In genomic region chr12:102406033-102406584, GRCh38 we compare ENCODE assay signal across 9 cellular contexts.
DNase-seq lines count a peak whose midpoint lies in the region; ATAC-seq and TF ChIP-seq lines count a peak whose summit lies in the region.
"Had no signal": no experiment of that assay in that cellular context is flagged by ENCODE, and none has a peak within 500 bp of the region (broad histone marks: within the 10 kb centered on the region; RNA-seq: fewer than 3 reads in every experiment).

No MANE protein-coding gene starts in this region.

- no peak for TF ChIP-seq CTCF in choroid plexus epithelial cell (conservative IDR thresholded peaks at IDR 0.05; ENCODE audit: low read depth, low read length)
- TF ChIP-seq CTCF in prostate gland (IDR thresholded peaks at IDR 0.05), result no peak
- no peak for TF ChIP-seq CTCF in GM13977 (IDR thresholded peaks at IDR 0.05; ENCODE audit: extremely low read depth, insufficient read depth, missing control alignments)

- no peak overlapping the region for H3K9ac ChIP-seq in Karpas-422 (ENCODE audit: low read length)

- H3K27me3 ChIP-seq in prostate gland (replicated peaks; ENCODE audit: insufficient read depth) (no peaks in the 10 kb centered on the region), Karpas-422 (ENCODE audit: low read length) (no peaks in the 10 kb centered on the region)

- H3K4me3 ChIP-seq in choroid plexus epithelial cell (ENCODE audit: low read depth, low read length), result no peak overlapping the region
- H3K4me3 ChIP-seq in prostate gland, result no peak overlapping the region
- H3K4me3 ChIP-seq in Karpas-422 (ENCODE audit: low read length), result no peak overlapping the region
- H3K4me3 ChIP-seq: mucosa of descending colon had no signal

- no peaks in the 10 kb centered on the region for H3K36me3 ChIP-seq in prostate gland
- H3K36me3 ChIP-seq in Karpas-422 (ENCODE audit: insufficient read depth, low read length), result no peaks in the 10 kb centered on the region

- TF ChIP-seq POLR2A in prostate gland (IDR thresholded peaks at IDR 0.05) (no peak), erythroblast (IDR thresholded peaks at IDR 0.05; ENCODE audit: low read length) (no peak)

- ATAC-seq in GM19324 (IDR thresholded peaks at IDR 0.05; ENCODE audit: low FRiP score, unreplicated experiment), result peak; percentile 88
- ATAC-seq: mucosa of descending colon had no signal

- H3K4me2 ChIP-seq in Karpas-422 (ENCODE audit: low read depth, low read length, poor library complexity, severe bottlenecking), result no peak overlapping the region

- no peaks in the 10 kb centered on the region for H4K20me1 ChIP-seq in Karpas-422 (ENCODE audit: insufficient read depth, low read depth, low read length)

- no peaks in the 10 kb centered on the region for H3K9me2 ChIP-seq in Karpas-422 (replicated peaks; ENCODE audit: insufficient read depth, low read length)

- DNase-seq in NCI-H1694 (lab: John Stamatoyannopoulos, UW) (peak; percentile 88), choroid plexus epithelial cell (ENCODE audit: low read depth) (peak; percentile 0), prostate gland (ENCODE audit: low spot score) (peak; percentile 37), erythroblast (lab: John Stamatoyannopoulos, UW) (no peak), cortex of kidney (lab: John Stamatoyannopoulos, UW) (no peak), GM13977 (ENCODE audit: low spot score) (no peak), Karpas-422 (no peak)

- H3K9me3 ChIP-seq in prostate gland (no peaks in the 10 kb centered on the region), Karpas-422 (ENCODE audit: low read length) (no peaks in the 10 kb centered on the region)
- H3K9me3 ChIP-seq: mucosa of descending colon had no signal

- H3K79me2 ChIP-seq in Karpas-422 (ENCODE audit: low read length), result no peaks in the 10 kb centered on the region

- 16% methylated on average over 7 of the region's 7 CpGs for WGBS in prostate gland

- H3K27ac ChIP-seq in prostate gland (no peak overlapping the region), Karpas-422 (ENCODE audit: low read length) (no peak overlapping the region)

- H3K4me1 ChIP-seq in prostate gland (replicated peaks), result no peaks in the 10 kb centered on the region
- no peaks in the 10 kb centered on the region for H3K4me1 ChIP-seq in Karpas-422 (ENCODE audit: low read length)

- no peak overlapping the region for H2AFZ ChIP-seq in Karpas-422 (ENCODE audit: low read length)

- intact Hi-C loops in prostate gland (cut with DNase I), result no loop called here

- in situ Hi-C loops in GM13977 (cut with MboI; ENCODE audit: low pct_unique_long_range_greater_than_20kb, low sequenced_read_pairs, unreplicated experiment), result no loop called here

Comparison
In these comparisons a context has a peak if more than half of its experiments do, and no peak if none do; other contexts are left out.
1. DNase-seq: peak in NCI-H1694 (single experiment), choroid plexus epithelial cell (single experiment) and prostate gland (single experiment); none in erythroblast (0 of 2), cortex of kidney (single experiment), GM13977 (single experiment) and Karpas-422 (single experiment).